Comparison of ENCODE assay signal across 8 cellular contexts in the genomic region with DNA sequence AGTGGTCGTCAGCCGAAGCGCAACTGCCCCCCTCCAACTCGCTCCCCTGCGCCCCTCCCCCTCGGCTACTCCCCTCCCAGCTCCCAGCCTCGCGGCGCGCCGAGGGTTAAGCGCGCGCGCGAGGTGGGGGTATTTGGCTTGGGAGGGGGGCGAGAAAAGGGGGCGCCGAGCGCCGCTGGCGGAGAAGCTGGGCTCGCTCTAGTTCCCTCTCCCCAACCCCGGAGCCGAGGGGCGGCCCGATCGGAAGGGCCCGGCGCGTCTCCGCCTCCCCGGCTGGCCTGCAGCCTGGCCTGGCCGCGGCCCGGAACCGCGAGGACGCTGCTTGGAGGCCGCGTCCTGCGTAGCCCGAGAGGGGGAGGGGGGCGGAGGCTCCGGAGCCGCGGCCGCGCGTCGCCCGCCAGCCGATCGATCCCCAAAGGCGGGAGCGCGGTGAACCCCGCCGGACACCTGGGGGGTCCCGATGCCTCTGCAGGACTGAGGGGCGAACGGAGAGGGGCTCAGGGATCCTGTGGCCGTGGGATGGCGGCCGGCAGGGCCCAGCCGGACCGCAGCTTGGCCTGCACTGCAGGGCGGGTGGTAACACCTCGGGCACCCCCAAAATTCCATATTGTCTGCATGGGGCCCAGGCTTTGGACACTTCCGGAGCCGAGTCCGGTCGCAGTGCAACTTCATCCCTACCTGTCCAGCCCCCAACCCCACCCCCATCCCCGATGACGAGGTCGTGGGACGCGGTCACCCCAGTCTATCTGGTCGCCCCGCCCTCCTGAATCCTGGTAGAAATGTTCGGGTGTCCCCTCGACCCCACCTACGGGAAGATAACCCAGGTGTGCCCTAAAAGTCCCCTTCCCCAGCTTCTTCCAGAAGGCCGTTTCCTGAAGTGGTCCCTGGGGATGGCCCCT. TPM values are rescaled to one million over a fixed set of nuclear protein-coding genes. Genes with fewer than 3 reads are reported as not detected.
A peak's percentile ranks its signal among the peaks of the same experiment; 100 is the strongest.
DNase-seq lines count a peak whose midpoint lies in the region; ATAC-seq and TF ChIP-seq lines count a peak whose summit lies in the region.

No MANE protein-coding gene starts in this region.

- H3K36me3 Mint-ChIP-seq in activated naive CD4-positive, alpha-beta T cell treated with anti-CD3 and anti-CD28 coated beads, Interleukin-2, amount 50 U/mL, for 24 hours = no peaks in the 10 kb centered on the region
- no peaks in the 10 kb centered on the region for H3K36me3 Mint-ChIP-seq in naive B cell

- TF ChIP-seq CTCF in esophagus muscularis mucosa (IDR thresholded peaks at IDR 0.05) = no peak

- no peak for TF ChIP-seq POLR2A in esophagus muscularis mucosa (IDR thresholded peaks at IDR 0.05; ENCODE audit: low read depth)

- H3K27ac ChIP-seq in SK-N-MC (peak overlapping the region; percentile 77; the same call in 1 of the 2 replicates), esophagus muscularis mucosa (replicated peaks in 1 of 4) (peak overlapping the region in 3 of 4 donors; percentile 19 to 64 (median 62))

- intact Hi-C loops in esophagus muscularis mucosa (cut with DNase I) = loop anchor here (2.0 kb wide), 1 partner anchor 147 kb away; no protein-coding TSS in a partner anchor

- no peaks in the 10 kb centered on the region for H3K9me3 Mint-ChIP-seq in activated naive CD4-positive, alpha-beta T cell treated with anti-CD3 and anti-CD28 coated beads, Interleukin-2, amount 50 U/mL, for 24 hours
- peaks cover 0 to 2% (median 0%) of the 10 kb centered on the region in 7 donors for H3K9me3 Mint-ChIP-seq in naive B cell

- peaks cover 18% of the 10 kb centered on the region for H3K27me3 Mint-ChIP-seq in activated naive CD4-positive, alpha-beta T cell treated with anti-CD3 and anti-CD28 coated beads, Interleukin-2, amount 50 U/mL, for 24 hours
- peaks cover 37 to 62% (median 43%) of the 10 kb centered on the region in 3 donors for H3K27me3 Mint-ChIP-seq in naive B cell

- H3K27ac Mint-ChIP-seq in activated naive CD4-positive, alpha-beta T cell treated with anti-CD3 and anti-CD28 coated beads, Interleukin-2, amount 50 U/mL, for 24 hours = no peak overlapping the region
- H3K27ac Mint-ChIP-seq in naive B cell = peak overlapping the region in 1 of 6 donors; percentile 41

- 1% methylated on average over 13 of the region's 84 CpGs for WGBS in esophagus muscularis mucosa

- no peak overlapping the region for H3K9ac ChIP-seq in SK-N-MC (ENCODE audit: insufficient read length)

- H3K4me1 ChIP-seq in esophagus muscularis mucosa = peaks cover 50 to 61% (median 59%) of the 10 kb centered on the region in 4 donors

- no peak for DNase-seq in activated naive CD4-positive, alpha-beta T cell (lab: John Stamatoyannopoulos, UW)
- DNase-seq in SK-N-MC (ENCODE audit: low read depth, low spot score) = no peak
- no peak for DNase-seq in esophagus muscularis mucosa (ENCODE audit: extremely low spot score)
- peak; percentile 12 for DNase-seq in naive B cell
- no peak for DNase-seq in Kasumi-1 (lab: John Stamatoyannopoulos, UW)

- H3K9me3 ChIP-seq in SK-N-MC (ENCODE audit: low read depth, low read length) (no peaks in the 10 kb centered on the region), esophagus muscularis mucosa (peaks cover 0 to 6% (median 0%) of the 10 kb centered on the region in 4 donors)

- H3K27me3 ChIP-seq in esophagus muscularis mucosa = peaks cover 23 to 51% (median 41%) of the 10 kb centered on the region in 4 donors

- peak overlapping the region; percentile 83 for H3K4me3 Mint-ChIP-seq in activated naive CD4-positive, alpha-beta T cell treated with anti-CD3 and anti-CD28 coated beads, Interleukin-2, amount 50 U/mL, for 24 hours
- peak overlapping the region; percentile 87 to 97 (median 92) for H3K4me3 Mint-ChIP-seq in naive B cell

- peak overlapping the region; percentile 75 for H3K4me3 ChIP-seq in SK-N-MC
- peak overlapping the region; percentile 55 to 73 (median 60) for H3K4me3 ChIP-seq in esophagus muscularis mucosa

- H3K36me3 ChIP-seq in SK-N-MC (ENCODE audit: insufficient read depth, low read length) (no peaks in the 10 kb centered on the region), esophagus muscularis mucosa (no peaks in the 10 kb centered on the region)

- no peak for TF ChIP-seq EP300 in esophagus muscularis mucosa (IDR thresholded peaks at IDR 0.05)

- peak in 1 of 2 donors; percentile 3 for ATAC-seq in naive B cell (ENCODE audit: low read depth in 2 of 2)
- ATAC-seq in HG03442 (IDR thresholded peaks at IDR 0.05; ENCODE audit: unreplicated experiment) = no peak
- no peak for ATAC-seq in HG02973 (IDR thresholded peaks at IDR 0.05; ENCODE audit: unreplicated experiment)

- peaks cover 27% of the 10 kb centered on the region for H3K4me1 Mint-ChIP-seq in activated naive CD4-positive, alpha-beta T cell treated with anti-CD3 and anti-CD28 coated beads, Interleukin-2, amount 50 U/mL, for 24 hours
- peaks cover 12 to 52% (median 24%) of the 10 kb centered on the region in 3 donors for H3K4me1 Mint-ChIP-seq in naive B cell

RNA-seq across cellular contexts. Expression of a gene that starts 4.9 kb away (rescaled TPM):
- total RNA-seq in esophagus muscularis mucosa = 10 to 100 TPM in 3 of 4 donors, 1 to 10 TPM in 1; 6.6 to 14.1 (median 12.3) TPM
- polyA plus RNA-seq in naive B cell (ENCODE audit: low read depth in 6 of 6) = 10 to 100 TPM in 2 of 6 donors, 1 to 10 TPM in 4; 3.3 to 17.1 (median 9.6) TPM

RNA-seq across cellular contexts. Expression of a gene that starts 47.3 kb away (rescaled TPM):
- total RNA-seq in esophagus muscularis mucosa = 1 to 10 TPM; 1.7 to 7.5 (median 2.6) TPM
- 1 to 10 TPM in 1 of 6 donors, under 1 TPM in 4, not detected in 1; 0.16 to 1.3 (median 0.58) TPM for polyA plus RNA-seq in naive B cell (ENCODE audit: low read depth in 6 of 6)
